ENCODE assay signal across 1 cellular context in genomic region chr5:119302916-119303897, GRCh38.
TF ChIP-seq lines count a peak whose summit lies in the region.

No MANE protein-coding gene starts in this region.

TF ChIP-seq in IMR-90, 13 proteins besides CTCF, POLR2A, EP300 and RAD21 (continued from another document):
- TF ChIP-seq MXI1 (IDR thresholded peaks at IDR 0.05; ENCODE audit: borderline replicate concordance, low read depth, low read length) (no peak), SMC3 (IDR thresholded peaks at IDR 0.05; ENCODE audit: low read depth, low read length) (peak; percentile 11; the same call in 1 of the 2 replicates), ELK1 (IDR thresholded peaks at IDR 0.05; ENCODE audit: borderline replicate concordance, low read depth, low read length) (no peak), RCOR1 (IDR thresholded peaks at IDR 0.05; ENCODE audit: insufficient replicate concordance, low read length) (peak; percentile 72), RFX5 (IDR thresholded peaks at IDR 0.05; ENCODE audit: low read depth, low read length) (no peak), FOS (IDR thresholded peaks at IDR 0.05; ENCODE audit: low read depth, low read length) (0 out of 2 replicates have a peak, but pooled peaks have one; percentile 30), MAFK (IDR thresholded peaks at IDR 0.05; ENCODE audit: low read depth, low read length) (peak; percentile 46; the same call in 1 of the 2 replicates), MAZ (IDR thresholded peaks at IDR 0.05; ENCODE audit: borderline replicate concordance, low read depth, low read length) (peak; percentile 39; the same call in 1 of the 2 replicates)
